ENCODE assay signal across 23 cellular contexts in the genomic region with DNA sequence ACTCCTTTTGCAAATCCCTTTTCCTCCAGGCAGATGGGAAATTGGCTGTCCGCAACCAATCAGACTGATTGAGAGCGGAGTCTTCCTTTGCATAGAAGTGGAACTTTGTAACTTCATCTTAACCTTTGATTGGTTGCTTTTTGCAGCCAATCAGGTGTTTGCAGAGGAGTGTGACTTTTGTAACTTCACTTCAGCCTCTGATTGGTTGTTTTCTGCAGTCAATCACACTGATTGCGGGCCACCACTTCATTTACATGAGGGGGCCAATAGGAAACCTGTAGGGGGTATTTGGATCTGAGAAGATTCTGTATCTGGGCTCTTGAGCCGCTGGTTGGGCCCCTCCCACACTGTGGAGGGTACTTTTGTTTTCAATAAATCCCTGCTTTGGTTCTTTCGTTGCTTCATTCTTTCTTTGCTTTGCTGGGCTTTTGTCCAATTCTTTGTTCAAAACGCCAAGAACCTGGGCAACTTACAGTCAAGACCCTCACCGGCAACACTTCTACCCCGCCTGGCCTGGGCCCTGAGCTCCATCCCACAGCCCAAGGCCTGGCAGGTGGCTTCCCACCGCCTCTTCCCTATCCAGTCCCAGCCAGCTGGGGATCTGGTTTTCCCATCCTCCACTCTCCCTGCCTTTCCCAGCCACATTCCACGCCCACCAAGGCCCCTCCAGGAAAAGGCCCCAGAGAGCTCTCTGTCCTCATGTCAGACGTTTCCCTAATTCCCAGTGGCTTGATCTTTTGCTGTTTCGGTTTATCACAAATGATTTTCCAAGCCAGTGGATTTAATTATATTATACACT.
DNase-seq lines count a peak whose midpoint lies in the region; ATAC-seq and TF ChIP-seq lines count a peak whose summit lies in the region.
"Had no signal": no experiment of that assay in that cellular context is flagged by ENCODE, and none has a peak within 500 bp of the region (broad histone marks: within the 10 kb centered on the region; RNA-seq: fewer than 3 reads in every experiment).

No MANE protein-coding gene starts in this region.

- no peak overlapping the region for H4K12ac ChIP-seq in trophoblast cell (ENCODE audit: low read depth, low read length)

- no peak overlapping the region for H2AK5ac ChIP-seq in trophoblast cell (ENCODE audit: low read length)

- no peak overlapping the region for H3K18ac ChIP-seq in trophoblast cell (ENCODE audit: low read length)

- peak; percentile 46; the same call in 1 of the 2 replicates for ATAC-seq in HCT116
- no peak for ATAC-seq in GM21528 (IDR thresholded peaks at IDR 0.05; ENCODE audit: low FRiP score, unreplicated experiment)
- ATAC-seq: activated CD4-positive, alpha-beta T cell treated with anti-CD3 and anti-CD28 coated beads for 36 hours; naive thymus-derived CD8-positive, alpha-beta T cell; stimulated activated memory B cell treated with anti-CD40 and anti-IgM and Interleukin-4, amounts not matched to agents 10 μg/mL and 1 μg/mL and 100 μg/mL, for 72 hours had no signal

- BruUV-seq in HCT116 (replicated peaks; lab: Mats Ljungman, UMichigan): no TSS peak

- CTCF ChIA-PET in HCT116 (lab: Charles Lee): no interaction called here

- H3K9ac ChIP-seq in HCT116 (ENCODE audit: low read length) (no peak overlapping the region), trophoblast cell (ENCODE audit: low read length) (no peak overlapping the region)

- no peak overlapping the region for H2AFZ ChIP-seq in HCT116 (ENCODE audit: low read depth, low read length, poor library complexity, severe bottlenecking)
- H2AFZ ChIP-seq in trophoblast cell (ENCODE audit: insufficient read depth, low read length, poor library complexity): no peak overlapping the region
- H2AFZ ChIP-seq: PC-9 had no signal

- H3K4me1 ChIP-seq in HCT116 (ENCODE audit: control insufficient read depth in 1 of 2, insufficient read depth in 2 of 2, low read length in 2 of 2) (no peaks in the 10 kb centered on the region), ectodermal cell (ENCODE audit: control insufficient read depth, insufficient read depth, low read length) (peaks cover 3% of the 10 kb centered on the region), trophoblast cell (ENCODE audit: control insufficient read depth in 1 of 2, insufficient read depth in 2 of 2, low read length in 2 of 2) (peaks cover 3 to 6% of the 10 kb centered on the region in 2 experiments)
- H3K4me1 ChIP-seq: vagina had no signal

- H3K4ac ChIP-seq in trophoblast cell (ENCODE audit: low read depth, low read length): no peak overlapping the region

- no peak for TF ChIP-seq CTCF in HCT116 (IDR thresholded peaks at IDR 0.05 in 2 of 3, conservative IDR thresholded peaks at IDR 0.05 in 1 of 3; ENCODE audit: borderline replicate concordance in 1 of 3, insufficient read depth in 1 of 3, low read depth in 2 of 3, low read length in 2 of 3)

- 35 to 44% methylated on average over 11 to 12 of the region's 12 CpGs for WGBS in ectodermal cell, 2 experiments
- no CpG with 5 or more reads among the region's 12 CpGs for WGBS in trophoblast cell (ENCODE audit: extremely low coverage, insufficient coverage, insufficient read length)

- RAD21 ChIA-PET in HCT116 (lab: Charles Lee; ENCODE audit: low non-redundant PET in 1 of 2, low total read pairs in 2 of 2, uncharacterized antibody in 2 of 2, unreplicated experiment in 2 of 2): no interaction called here

- peaks cover 2% of the 10 kb centered on the region for H3K79me1 ChIP-seq in trophoblast cell (ENCODE audit: low read length)

- H3K9me3 ChIP-seq in HCT116 (ENCODE audit: control insufficient read depth in 1 of 2, insufficient read depth in 1 of 2, low read depth in 1 of 2, low read length in 2 of 2) (no peaks in the 10 kb centered on the region), ectodermal cell (ENCODE audit: control insufficient read depth, low read length) (no peaks in the 10 kb centered on the region), trophoblast cell (ENCODE audit: insufficient read depth, low read depth, low read length) (no peaks in the 10 kb centered on the region)
- H3K9me3 ChIP-seq: ovary, vagina had no signal

- no peak overlapping the region for H4K91ac ChIP-seq in trophoblast cell (ENCODE audit: low read depth, low read length)

- peak overlapping the region; percentile 24 for H2BK120ac ChIP-seq in trophoblast cell (ENCODE audit: insufficient read depth, low read length, poor library complexity)

- no peak overlapping the region for H3K23ac ChIP-seq in trophoblast cell (ENCODE audit: low read length)

- no peak for TF ChIP-seq RAD21 in HCT116 (IDR thresholded peaks at IDR 0.05; ENCODE audit: low read depth)

- H3K79me2 ChIP-seq in HCT116 (ENCODE audit: insufficient read depth, low read length) (no peaks in the 10 kb centered on the region), trophoblast cell (ENCODE audit: control insufficient read depth, insufficient read depth, low read length, poor library complexity) (no peaks in the 10 kb centered on the region)

- H3K27ac ChIP-seq in HCT116 (ENCODE audit: low read depth, low read length): no peak overlapping the region
- peak overlapping the region; percentile 86 for H3K27ac ChIP-seq in ectodermal cell (ENCODE audit: insufficient read depth, low read depth, low read length, poor library complexity, severe bottlenecking)
- H3K27ac ChIP-seq in trophoblast cell (ENCODE audit: low read depth, low read length): no peak overlapping the region
- H3K27ac ChIP-seq: ovary, PC-9, vagina had no signal

- H4K20me1 ChIP-seq in HCT116 (ENCODE audit: insufficient read depth): no peaks in the 10 kb centered on the region

- H3K4me2 ChIP-seq in HCT116 (ENCODE audit: low read length) (no peak overlapping the region), trophoblast cell (ENCODE audit: low read length) (no peak overlapping the region)
- H3K4me2 ChIP-seq: PC-9 had no signal

- POLR2A ChIA-PET in HCT116 (lab: Charles Lee): no interaction called here

- no peak for TF ChIP-seq POLR2A in HCT116 (IDR thresholded peaks at IDR 0.05; ENCODE audit: borderline replicate concordance, extremely low read depth, insufficient read depth, insufficient read length)

- no peaks in the 10 kb centered on the region for H3K27me3 ChIP-seq in HCT116 (ENCODE audit: insufficient read depth, low read length)
- no peaks in the 10 kb centered on the region for H3K27me3 ChIP-seq in ectodermal cell (ENCODE audit: control insufficient read depth, insufficient read depth, low read length, poor library complexity, severe bottlenecking)
- H3K27me3 ChIP-seq in trophoblast cell (ENCODE audit: insufficient read depth, low read length): no peaks in the 10 kb centered on the region
- H3K27me3 ChIP-seq: ovary, vagina had no signal

- intact Hi-C loops in HCT116 (cut with micrococcal nuclease): no loop called here

- no peaks in the 10 kb centered on the region for H3K36me3 ChIP-seq in HCT116 (ENCODE audit: control insufficient read depth in 1 of 2, insufficient read depth in 2 of 2, low read length in 2 of 2)
- H3K36me3 ChIP-seq in ectodermal cell (ENCODE audit: control insufficient read depth, insufficient read depth, low read length): no peaks in the 10 kb centered on the region
- no peaks in the 10 kb centered on the region for H3K36me3 ChIP-seq in trophoblast cell (ENCODE audit: control insufficient read depth in 1 of 2, insufficient read depth in 2 of 2, low read length in 2 of 2)
- H3K36me3 ChIP-seq: ovary, vagina had no signal

- H2BK12ac ChIP-seq in trophoblast cell (ENCODE audit: low read length): no peak overlapping the region

- no peaks in the 10 kb centered on the region for H3K9me2 ChIP-seq in HCT116 (ENCODE audit: insufficient read depth)

- H3K4me3 ChIP-seq in HCT116 (replicated peaks in 1 of 2; ENCODE audit: low read depth in 1 of 2, low read length in 2 of 2) (no peak overlapping the region), ectodermal cell (ENCODE audit: insufficient read depth, low read depth, low read length) (no peak overlapping the region), trophoblast cell (ENCODE audit: low read depth, low read length) (no peak overlapping the region)
- H3K4me3 ChIP-seq: ovary, PC-9, vagina had no signal

- DNase-seq in HCT116 (ENCODE audit: low read depth, low spot score) (no peak), NCI-H82 treated with DMSO at 0.1 percent for 48 hours (lab: John Stamatoyannopoulos, UW; ENCODE audit: unreplicated experiment) (peak; percentile 39), trophoblast cell (no peak), LoVo (ENCODE audit: low spot score) (no peak), kidney glomerular epithelial cell (lab: John Stamatoyannopoulos, UW) (no peak)
- DNase-seq: activated CD4-positive, alpha-beta T cell treated with anti-CD3 and anti-CD28 coated beads for 36 hours; activated effector memory CD4-positive, alpha-beta T cell treated with anti-CD3 and anti-CD28 coated beads, Interleukin-2, amount 50 U/mL, for 16 hours; activated naive CD8-positive, alpha-beta T cell treated with anti-CD3 and anti-CD28 coated beads, Interleukin-2, amount 10 ng/mL, durations not matched to agents 7 days and 5 days; Calu3; effector CD8-positive, alpha-beta T cell; EL; erythroblast; head of caudate nucleus; midbrain; naive thymus-derived CD8-positive, alpha-beta T cell; NCI-H2081; ovary; PC-9; SIG-M5 had no signal

- H3K14ac ChIP-seq in trophoblast cell (ENCODE audit: low read length): no peak overlapping the region

- H2BK5ac ChIP-seq in trophoblast cell (ENCODE audit: low read depth, low read length, poor library complexity): no peak overlapping the region

- no peak overlapping the region for H4K8ac ChIP-seq in trophoblast cell (ENCODE audit: low read depth, low read length)

TF ChIP-seq in HCT116, 20 proteins besides CTCF, POLR2A, EP300 and RAD21 (continues in another document):
- TF ChIP-seq EZH2phosphoT487 (IDR thresholded peaks at IDR 0.05; ENCODE audit: borderline replicate concordance) (no peak), CEBPB (IDR thresholded peaks at IDR 0.05; ENCODE audit: low read depth) (no peak), TCF7L2 (IDR thresholded peaks at IDR 0.05; ENCODE audit: borderline replicate concordance, extremely low read depth, insufficient read depth, insufficient read length) (no peak), ZNF274 (IDR thresholded peaks at IDR 0.05; ENCODE audit: low read depth, low read length) (no peak)
- TF ChIP-seq, protein P1, sequence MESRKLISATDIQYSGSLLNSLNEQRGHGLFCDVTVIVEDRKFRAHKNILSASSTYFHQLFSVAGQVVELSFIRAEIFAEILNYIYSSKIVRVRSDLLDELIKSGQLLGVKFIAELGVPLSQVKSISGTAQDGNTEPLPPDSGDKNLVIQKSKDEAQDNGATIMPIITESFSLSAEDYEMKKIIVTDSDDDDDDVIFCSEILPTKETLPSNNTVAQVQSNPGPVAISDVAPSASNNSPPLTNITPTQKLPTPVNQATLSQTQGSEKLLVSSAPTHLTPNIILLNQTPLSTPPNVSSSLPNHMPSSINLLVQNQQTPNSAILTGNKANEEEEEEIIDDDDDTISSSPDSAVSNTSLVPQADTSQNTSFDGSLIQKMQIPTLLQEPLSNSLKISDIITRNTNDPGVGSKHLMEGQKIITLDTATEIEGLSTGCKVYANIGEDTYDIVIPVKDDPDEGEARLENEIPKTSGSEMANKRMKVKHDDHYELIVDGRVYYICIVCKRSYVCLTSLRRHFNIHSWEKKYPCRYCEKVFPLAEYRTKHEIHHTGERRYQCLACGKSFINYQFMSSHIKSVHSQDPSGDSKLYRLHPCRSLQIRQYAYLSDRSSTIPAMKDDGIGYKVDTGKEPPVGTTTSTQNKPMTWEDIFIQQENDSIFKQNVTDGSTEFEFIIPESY (IDR thresholded peaks at IDR 0.05; ENCODE audit: extremely low read depth, insufficient replicate concordance, low read length): no peak
